8 cellular contexts compared by ENCODE assay signal in the genomic region with DNA sequence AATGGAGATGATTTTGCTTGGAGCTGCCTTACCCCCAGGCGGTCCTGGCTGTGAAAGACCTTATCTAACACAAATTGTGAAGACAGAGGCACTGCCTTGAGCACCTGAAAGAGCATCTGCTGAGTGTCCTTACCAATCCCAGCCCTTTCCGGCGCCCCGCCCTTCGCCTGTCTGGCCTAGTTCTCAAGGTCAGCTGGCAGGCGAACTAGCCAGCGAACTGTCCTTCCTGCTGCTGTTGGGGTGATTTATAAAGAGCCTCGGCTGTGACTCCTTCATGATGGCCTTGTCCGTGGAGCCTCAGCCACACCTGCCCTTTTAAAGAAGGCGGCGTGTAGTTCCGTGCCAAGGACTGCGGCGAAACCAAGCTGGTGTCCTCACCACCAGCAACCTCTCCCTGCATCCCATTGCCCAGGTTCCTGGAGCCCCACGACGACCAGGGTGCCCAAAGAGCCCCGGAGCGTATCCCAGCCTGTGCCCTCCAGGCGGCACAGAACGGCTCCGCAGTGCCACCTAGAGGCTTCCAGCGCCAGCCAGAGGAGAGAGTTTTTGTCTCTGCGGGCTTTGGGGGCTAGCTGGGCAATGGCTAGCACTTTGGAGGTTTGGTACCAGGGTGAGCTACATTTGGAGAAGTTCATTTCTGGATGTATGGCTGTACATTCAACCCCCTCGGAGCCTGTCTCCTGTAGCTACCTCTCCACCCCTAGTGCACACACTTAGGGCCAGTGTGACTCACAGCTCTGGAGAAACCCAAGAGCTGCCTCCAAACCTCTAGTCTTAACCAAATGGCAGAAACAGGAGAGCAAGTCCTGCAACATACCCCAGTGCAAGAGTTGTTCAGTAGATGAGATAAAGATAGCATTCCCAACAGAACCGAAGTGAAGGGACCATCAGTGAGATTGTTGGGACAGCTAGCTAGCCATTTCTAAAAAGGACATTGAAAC. TPM values are rescaled to one million over a fixed set of nuclear protein-coding genes. Genes with fewer than 3 reads are reported as not detected.
DNase-seq lines count a peak whose midpoint lies in the region; ATAC-seq and TF ChIP-seq lines count a peak whose summit lies in the region.

No MANE protein-coding gene starts in this region.

- POLR2A ChIA-PET in activated CD8-positive, alpha-beta T cell treated with anti-CD3 and anti-CD28 coated beads for 36 hours (lab: Charles Lee): interaction anchor here (0.6 to 1.5 kb wide), 2 partner anchors 36 to 499 kb away, joined by 3 read pairs; a partner anchor contains a TSS

- intact Hi-C loops in activated CD8-positive, alpha-beta T cell treated with anti-CD3 and anti-CD28 coated beads for 36 hours (cut with micrococcal nuclease): loop anchor here (5.0 kb wide), 2 partner anchors 208 to 322 kb away; no protein-coding TSS in a partner anchor
- intact Hi-C loops in esophagus squamous epithelium (cut with DNase I): loop anchor here (10.0 kb wide), 1 partner anchor 205 kb away; no protein-coding TSS in a partner anchor

- no peaks in the 10 kb centered on the region for H3K36me3 ChIP-seq in esophagus squamous epithelium
- H3K36me3 ChIP-seq in neuronal stem cell (replicated peaks in 1 of 2; ENCODE audit: control insufficient read depth in 2 of 2, insufficient read depth in 2 of 2, low read length in 2 of 2): no peaks in the 10 kb centered on the region

- H3K27ac ChIP-seq in esophagus squamous epithelium: no peak overlapping the region
- H3K27ac ChIP-seq in neuronal stem cell (replicated peaks; ENCODE audit: low read length): no peak overlapping the region

- H3K14ac ChIP-seq in neuronal stem cell (ENCODE audit: low read length): no peak overlapping the region

- no peak overlapping the region for H3K23ac ChIP-seq in neuronal stem cell (ENCODE audit: low read depth, low read length, poor library complexity)

- no peak overlapping the region for H2BK12ac ChIP-seq in neuronal stem cell (ENCODE audit: low read length)

- no peaks in the 10 kb centered on the region for H3K36me3 Mint-ChIP-seq in activated CD8-positive, alpha-beta T cell treated with anti-CD3 and anti-CD28 coated beads for 36 hours (ENCODE audit: low read depth)

- peak overlapping the region; percentile 37 for H2AFZ ChIP-seq in neuronal stem cell (ENCODE audit: low read length)

- CTCF ChIA-PET in activated CD8-positive, alpha-beta T cell treated with anti-CD3 and anti-CD28 coated beads for 36 hours (lab: Charles Lee): interaction anchor here (0.6 to 1.7 kb wide), 14 partner anchors 9 to 216 kb away, joined by 3 to 8 read pairs (median 3); a partner anchor contains a TSS

- H3K79me1 ChIP-seq in neuronal stem cell (ENCODE audit: low read depth, low read length): no peaks in the 10 kb centered on the region

- DNase-seq in EL (peak; percentile 9), NCI-H1092 (lab: John Stamatoyannopoulos, UW) (peak; percentile 55), esophagus squamous epithelium (lab: John Stamatoyannopoulos, UW) (no peak), neuronal stem cell (ENCODE audit: low spot score) (peak; percentile 43), mucosa of gallbladder (ENCODE audit: low spot score) (no peak)
- DNase-seq in activated CD8-positive, alpha-beta T cell treated with anti-CD3 and anti-CD28 coated beads for 36 hours: peak; percentile 49

- peaks cover 13% of the 10 kb centered on the region for H3K27me3 Mint-ChIP-seq in activated CD8-positive, alpha-beta T cell treated with anti-CD3 and anti-CD28 coated beads for 36 hours

- H3K27me3 ChIP-seq in esophagus squamous epithelium (peaks cover 0 to 7% (median 0%) of the 10 kb centered on the region in 4 donors), neuronal stem cell (ENCODE audit: control insufficient read depth in 3 of 3, insufficient read depth in 3 of 3, low read depth in 1 of 3, low read length in 3 of 3) (peaks cover 0 to 23% (median 0%) of the 10 kb centered on the region in 3 experiments)

- H3K27ac Mint-ChIP-seq in activated CD8-positive, alpha-beta T cell treated with anti-CD3 and anti-CD28 coated beads for 36 hours: no peak overlapping the region

- peak overlapping the region; percentile 39 for H2BK5ac ChIP-seq in neuronal stem cell (ENCODE audit: low read length)

- no peak overlapping the region for H3K4ac ChIP-seq in neuronal stem cell (ENCODE audit: low read length)

- H3K18ac ChIP-seq in neuronal stem cell (ENCODE audit: low read length): peak overlapping the region; percentile 85

- H3K4me1 Mint-ChIP-seq in activated CD8-positive, alpha-beta T cell treated with anti-CD3 and anti-CD28 coated beads for 36 hours (ENCODE audit: low read depth): no peaks in the 10 kb centered on the region

- no peak overlapping the region for H3K9ac ChIP-seq in neuronal stem cell (ENCODE audit: low read depth, low read length, poor library complexity)

- H3K4me2 ChIP-seq in neuronal stem cell (ENCODE audit: insufficient read depth, low read length, poor library complexity, severe bottlenecking): peak overlapping the region; percentile 43

- no peaks in the 10 kb centered on the region for H3K9me3 Mint-ChIP-seq in activated CD8-positive, alpha-beta T cell treated with anti-CD3 and anti-CD28 coated beads for 36 hours

- peak overlapping the region; percentile 31 for H3K4me3 Mint-ChIP-seq in activated CD8-positive, alpha-beta T cell treated with anti-CD3 and anti-CD28 coated beads for 36 hours

- H3K4me1 ChIP-seq in esophagus squamous epithelium (peaks cover 0 to 5% (median 0%) of the 10 kb centered on the region in 3 donors), neuronal stem cell (ENCODE audit: control insufficient read depth in 2 of 2, insufficient read depth in 1 of 2, low read depth in 1 of 2, low read length in 2 of 2) (peaks cover 0 to 8% of the 10 kb centered on the region in 2 donors)

- H2BK120ac ChIP-seq in neuronal stem cell (ENCODE audit: low read depth, low read length): no peak overlapping the region

- H2BK15ac ChIP-seq in neuronal stem cell (ENCODE audit: low read length): no peak overlapping the region

- no peak for TF ChIP-seq POLR2A in esophagus squamous epithelium (IDR thresholded peaks at IDR 0.05)

- no peak overlapping the region for H4K8ac ChIP-seq in neuronal stem cell (ENCODE audit: low read depth, low read length)

- H3K4me3 ChIP-seq in esophagus squamous epithelium (peak overlapping the region in 1 of 4 donors; percentile 40), neuronal stem cell (ENCODE audit: low read length in 2 of 2) (no peak overlapping the region)

- no peak overlapping the region for H2AK5ac ChIP-seq in neuronal stem cell (ENCODE audit: low read depth, low read length)

- ATAC-seq in GM21717 (IDR thresholded peaks at IDR 0.05; ENCODE audit: unreplicated experiment) (peak; percentile 71), HG03097 (IDR thresholded peaks at IDR 0.05; ENCODE audit: low FRiP score, unreplicated experiment) (no peak)
- ATAC-seq in activated CD8-positive, alpha-beta T cell treated with anti-CD3 and anti-CD28 coated beads for 36 hours: peak; percentile 68

- TF ChIP-seq CTCF in activated CD8-positive, alpha-beta T cell treated with anti-CD3 and anti-CD28 coated beads for 36 hours (IDR thresholded peaks at IDR 0.05): peak; percentile 62
- TF ChIP-seq CTCF in esophagus squamous epithelium (IDR thresholded peaks at IDR 0.05): peak in 5 of 6 experiments; percentile 28 to 58 (median 45)

- 33 to 37% methylated on average over 2 to 10 of the region's 25 CpGs for WGBS in esophagus squamous epithelium, 2 donors
- WGBS in neuronal stem cell (ENCODE audit: extremely low coverage in 2 of 2, insufficient read length in 2 of 2, insufficient replicate concordance in 1 of 2), 2 donors: no CpG with 5 or more reads among the region's 25 CpGs

- H3K9me3 ChIP-seq in esophagus squamous epithelium (no peaks in the 10 kb centered on the region), neuronal stem cell (replicated peaks in 1 of 2; ENCODE audit: control insufficient read depth in 2 of 2, insufficient read depth in 1 of 2, low read depth in 1 of 2, low read length in 2 of 2) (no peaks in the 10 kb centered on the region)

- no peak overlapping the region for H4K91ac ChIP-seq in neuronal stem cell (ENCODE audit: low read depth, low read length, poor library complexity)

RNA-seq across cellular contexts. Expression of a gene that starts 36.8 kb away (rescaled TPM):
- 10 to 100 TPM; 41.6 to 41.9 TPM for total RNA-seq in activated CD8-positive, alpha-beta T cell treated with anti-CD3 and anti-CD28 coated beads for 36 hours
- 10 to 100 TPM; 16.3 to 38.6 (median 32.5) TPM for total RNA-seq in esophagus squamous epithelium
- polyA plus RNA-seq in neuronal stem cell (2013, experiment 1 of 2): 46.7 TPM
- polyA plus RNA-seq in neuronal stem cell (2013, experiment 2 of 2): 48.2 TPM
- total RNA-seq in mucosa of gallbladder: 20.9 TPM

Comparison
In these comparisons a context has a peak if more than half of its experiments do, and no peak if none do; other contexts are left out.
1. DNase-seq: peak in EL (single experiment), NCI-H1092 (single experiment), activated CD8-positive, alpha-beta T cell treated with anti-CD3 and anti-CD28 coated beads for 36 hours (single experiment) and neuronal stem cell (single experiment); none in esophagus squamous epithelium (single experiment) and mucosa of gallbladder (single experiment).